In the genomic region with DNA sequence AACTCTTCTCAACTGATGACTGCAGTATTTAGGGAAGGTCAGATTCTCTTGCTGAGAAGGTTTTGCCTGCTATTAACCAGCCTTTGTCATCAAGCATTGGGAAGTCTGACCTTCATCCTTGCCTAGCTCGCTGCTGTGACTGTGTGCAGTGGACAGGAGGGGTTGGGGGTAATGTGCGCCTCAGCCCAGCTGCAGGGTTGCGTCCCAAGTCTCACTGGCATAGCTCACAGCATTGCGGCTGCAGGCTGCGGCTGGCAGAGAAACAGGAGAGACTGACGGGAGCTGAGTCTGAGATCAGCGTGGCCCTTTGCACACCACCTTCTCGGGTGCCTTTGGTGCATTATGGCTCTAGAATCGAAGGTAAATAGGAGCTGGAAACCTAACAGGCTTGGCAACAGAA, we compare ENCODE assay signal across 26 cellular contexts. TPM values are rescaled to one million over a fixed set of nuclear protein-coding genes. Genes with fewer than 3 reads are reported as not detected.
A peak's percentile ranks its signal among the peaks of the same experiment; 100 is the strongest.
DNase-seq lines count a peak whose midpoint lies in the region; ATAC-seq, FAIRE-seq and TF ChIP-seq lines count a peak whose summit lies in the region.
"Had no signal": no experiment of that assay in that cellular context is flagged by ENCODE, and none has a peak within 500 bp of the region (broad histone marks: within the 10 kb centered on the region; RNA-seq: fewer than 3 reads in every experiment).

No MANE protein-coding gene starts in this region.

- H3K27me3 Mint-ChIP-seq in H9 (ENCODE audit: low read depth): no peaks in the 10 kb centered on the region
- H3K27me3 Mint-ChIP-seq: CD8-positive, alpha-beta memory T cell had no signal

- H3K9ac ChIP-seq in H9 (ENCODE audit: extremely low read depth, insufficient read length, low read length) (no peak overlapping the region), GM12878 (ENCODE audit: control insufficient read depth, insufficient read depth, low read length) (no peak overlapping the region)

- FAIRE-seq in GM12878 (lab: Jason Lieb, UNC): no peak
- FAIRE-seq: HepG2, K562 had no signal

- H3K4me3 ChIP-seq in GM12878 (no peak overlapping the region), lower lobe of right lung (no peak overlapping the region), sigmoid colon (no peak overlapping the region), body of pancreas (no peak overlapping the region)
- H3K4me3 ChIP-seq: K562, MG63 had no signal

- H4K20me1 ChIP-seq in H9 (ENCODE audit: control insufficient read depth, insufficient read depth, insufficient read length) (no peaks in the 10 kb centered on the region), GM12878 (ENCODE audit: control insufficient read depth, insufficient read depth) (no peaks in the 10 kb centered on the region)

- WGBS in H9 (ENCODE audit: extremely low coverage, insufficient read length, low lambda C conversion rate): no CpG with 5 or more reads among the region's 9 CpGs
- 93% methylated on average over 9 of the region's 9 CpGs for WGBS in GM12878 (ENCODE audit: insufficient coverage, insufficient replicate concordance, low lambda C conversion rate, missing lambda C conversion rate)
- WGBS in sigmoid colon, 2 donors: 95 to 96% methylated on average over 9 of the region's 9 CpGs
- WGBS in body of pancreas, 2 donors: 89 to 95% methylated on average over 7 to 9 of the region's 9 CpGs

- no peaks in the 10 kb centered on the region for H3K79me1 ChIP-seq in H9 (ENCODE audit: insufficient read depth, low read depth, low read length, poor library complexity, severe bottlenecking)

- ATAC-seq in GM12878 (no peak), lower lobe of right lung (no peak), body of pancreas (no peak), HG03432 (IDR thresholded peaks at IDR 0.05; ENCODE audit: unreplicated experiment) (no peak)
- ATAC-seq: HepG2, K562, Panc1, SK-N-SH treated with all-trans-retinoic acid at 6 μM for 48 hours had no signal

- H3K27ac Mint-ChIP-seq in H9: peak overlapping the region in 1 of 3 experiments; percentile 80; a peak in 1 of 7 replicates

- in situ Hi-C loops in GM12878 (cut with MboI): no loop called here

- POLR2A ChIA-PET in GM12878 (lab: Charles Lee): no interaction called here

- H3K27ac ChIP-seq in H9 (ENCODE audit: insufficient read length, low read depth, low read length) (no peak overlapping the region), GM12878 (ENCODE audit: control insufficient read depth, insufficient read depth) (no peak overlapping the region), lower lobe of right lung (no peak overlapping the region), sigmoid colon (peak overlapping the region in 3 of 4 donors; percentile 88 to 90 (median 90)), body of pancreas (no peak overlapping the region)
- H3K27ac ChIP-seq: HL-60 had no signal

- no peak overlapping the region for H3K18ac ChIP-seq in H9 (ENCODE audit: insufficient read length, low read depth, low read length)

- no peak overlapping the region for H3K23ac ChIP-seq in H9 (ENCODE audit: insufficient read length, low read depth, low read length)

- CTCF ChIA-PET in GM12878 (lab: Yijun Ruan, JAX): interaction anchor here (1.1 to 1.8 kb wide), 3 partner anchors 9 to 120 kb away, joined by 3 to 14 read pairs (median 4); no protein-coding TSS in a partner anchor

- no peak overlapping the region for H3K56ac ChIP-seq in H9 (ENCODE audit: insufficient read length, low read depth, low read length)

- TF ChIP-seq POLR2A in GM12878 (IDR thresholded peaks at IDR 0.05; ENCODE audit: low read depth, low read length) (0 out of 2 replicates have a peak, but pooled peaks have one; percentile 31), sigmoid colon (IDR thresholded peaks at IDR 0.05) (no peak), body of pancreas (IDR thresholded peaks at IDR 0.05) (no peak)

- H2BK12ac ChIP-seq in H9 (ENCODE audit: insufficient read length, low read depth, low read length): no peak overlapping the region

- H3K4me3 Mint-ChIP-seq in H9: no peak overlapping the region
- H3K4me3 Mint-ChIP-seq: CD8-positive, alpha-beta memory T cell; HFFc6 had no signal

- H2AK5ac ChIP-seq in H9 (ENCODE audit: insufficient read length, low read length): no peak overlapping the region

- H3K14ac ChIP-seq in H9 (ENCODE audit: insufficient read depth, low read length): no peak overlapping the region

- H4K5ac ChIP-seq in H9 (ENCODE audit: insufficient read length, low read depth, low read length): no peak overlapping the region

- no peak overlapping the region for H4K8ac ChIP-seq in H9 (replicated peaks; ENCODE audit: insufficient read length, low read depth, low read length)

- H3K79me2 ChIP-seq in H9 (ENCODE audit: insufficient read depth, low read length) (no peaks in the 10 kb centered on the region), GM12878 (ENCODE audit: control insufficient read depth, insufficient read depth, low read length) (no peaks in the 10 kb centered on the region)

- H3K23me2 ChIP-seq in H9 (ENCODE audit: insufficient read length, low read depth, low read length, poor library complexity, severe bottlenecking): no peaks in the 10 kb centered on the region

- TF ChIP-seq CTCF in H9 (conservative IDR thresholded peaks at IDR 0.05): no peak
- TF ChIP-seq CTCF in GM12878 (IDR thresholded peaks at IDR 0.05 in 2 of 3, conservative IDR thresholded peaks at IDR 0.05 in 1 of 3; ENCODE audit: control insufficient read depth in 2 of 3, extremely low read depth in 1 of 3, insufficient read depth in 1 of 3, low read depth in 3 of 3, low read length in 3 of 3): no peak
- no peak for TF ChIP-seq CTCF in lower lobe of right lung (IDR thresholded peaks at IDR 0.05)
- no peak for TF ChIP-seq CTCF in sigmoid colon (IDR thresholded peaks at IDR 0.05)
- no peak for TF ChIP-seq CTCF in body of pancreas (IDR thresholded peaks at IDR 0.05)
- no peak for TF ChIP-seq CTCF in GM10266 (IDR thresholded peaks at IDR 0.05; ENCODE audit: control insufficient read depth, insufficient read depth, low read depth, missing control alignments)

- H3K9me3 Mint-ChIP-seq in H9: no peaks in the 10 kb centered on the region
- H3K9me3 Mint-ChIP-seq: CD8-positive, alpha-beta memory T cell; HFFc6 had no signal

- no peak for TF ChIP-seq RAD21 in GM12878 (IDR thresholded peaks at IDR 0.05; ENCODE audit: insufficient read depth, low read depth, low read length)

- no peak overlapping the region; the same call in 1 of the 2 replicates for H2BK15ac ChIP-seq in H9 (ENCODE audit: low read depth, low read length)

- H3K4me1 Mint-ChIP-seq in H9: peaks cover 35 to 37% of the 10 kb centered on the region in 2 experiments

- peak overlapping the region; percentile 49 for H2BK5ac ChIP-seq in H9 (ENCODE audit: insufficient read length, low read length)

- no peaks in the 10 kb centered on the region for H3K27me3 ChIP-seq in H9 (ENCODE audit: insufficient read depth, low read length)
- no peaks in the 10 kb centered on the region for H3K27me3 ChIP-seq in GM12878 (replicated peaks in 1 of 2; ENCODE audit: control insufficient read depth in 2 of 2, insufficient read depth in 2 of 2, low read length in 1 of 2)
- H3K27me3 ChIP-seq in lower lobe of right lung (ENCODE audit: low read depth): no peaks in the 10 kb centered on the region
- no peaks in the 10 kb centered on the region for H3K27me3 ChIP-seq in sigmoid colon
- H3K27me3 ChIP-seq in body of pancreas: no peaks in the 10 kb centered on the region
- H3K27me3 ChIP-seq: MG63 had no signal

- H4K91ac ChIP-seq in H9 (ENCODE audit: insufficient read length, low read depth, low read length): no peak overlapping the region

- no peak overlapping the region for H2BK20ac ChIP-seq in H9 (ENCODE audit: low read depth, low read length, poor library complexity, severe bottlenecking)

- DNase-seq in H9: no peak
- DNase-seq in GM12878 (ENCODE audit: low read depth, low spot score): no peak
- DNase-seq in lower lobe of right lung: peak; percentile 6
- DNase-seq in sigmoid colon: no peak
- no peak for DNase-seq in body of pancreas
- DNase-seq in stimulated activated CD4-positive, alpha-beta T cell treated with anti-CD3 and anti-CD28 coated beads, Interleukin-4, amount 100 ng/mL, for 24 hours: no peak
- DNase-seq in GM10266 (ENCODE audit: extremely low spot score): no peak
- DNase-seq: AML-193; CD8-positive, alpha-beta memory T cell; DMS53; GDM1; H7; HFFc6; MG63; NCI-H1417 treated with DMSO at 0.1 percent for 48 hours; NCI-H187; NCI-H345; NCI-H524; NCI-H774; NK-92 treated with Interleukin-12 subunit alpha and Interleukin-12 subunit beta, amount 100 ng/mL, for 24 hours had no signal

- intact Hi-C loops in GM12878 (cut with micrococcal nuclease; ENCODE audit: unreplicated experiment): no loop called here
- intact Hi-C loops in lower lobe of right lung (cut with DNase I): no loop called here
- intact Hi-C loops in sigmoid colon (cut with DNase I): loop anchor here (10.0 kb wide), 1 partner anchor 328 kb away; the partner anchor contains the start of gene ASS1
- intact Hi-C loops in body of pancreas (cut with DNase I): no loop called here

- H3K4me1 ChIP-seq in H9 (ENCODE audit: insufficient read depth, low read length) (peaks cover 10% of the 10 kb centered on the region; the same call in 1 of the 2 replicates), GM12878 (ENCODE audit: control insufficient read depth, insufficient read depth, low read length) (no peaks in the 10 kb centered on the region), lower lobe of right lung (no peaks in the 10 kb centered on the region), sigmoid colon (peaks cover 0 to 90% (median 66%) of the 10 kb centered on the region in 4 donors), body of pancreas (no peaks in the 10 kb centered on the region)

- no TSS peak for BruUV-seq in GM12878 (replicated peaks; lab: Mats Ljungman, UMichigan)

- no peak overlapping the region for H3T11ph ChIP-seq in H9 (ENCODE audit: low read length)

- no peak overlapping the region for H2AFZ ChIP-seq in H9 (ENCODE audit: low read length)
- H2AFZ ChIP-seq in GM12878 (ENCODE audit: control insufficient read depth, low read depth, low read length): no peak overlapping the region

- peaks cover 0 to 28% (median 13%) of the 10 kb centered on the region in 3 experiments; a peak in 6 of 7 replicates for H3K36me3 Mint-ChIP-seq in H9 (ENCODE audit: insufficient read depth in 1 of 3, low read depth in 3 of 3)

- TF ChIP-seq EP300 in GM12878 (IDR thresholded peaks at IDR 0.05; ENCODE audit: borderline replicate concordance in 1 of 2, control insufficient read depth in 1 of 2, low read depth in 2 of 2, low read length in 2 of 2) (no peak), sigmoid colon (IDR thresholded peaks at IDR 0.05) (no peak)

- no peak overlapping the region for H2BK120ac ChIP-seq in H9 (ENCODE audit: low read depth, low read length, poor library complexity, severe bottlenecking)

- SMC1A ChIA-PET in GM12878 (lab: Charles Lee; ENCODE audit: uncharacterized antibody, unreplicated experiment): interaction anchor here (1.2 to 2.0 kb wide), 2 partner anchors 11 to 30 kb away, joined by 3 to 10 read pairs; no protein-coding TSS in a partner anchor

- RAD21 ChIA-PET in GM12878 (lab: Charles Lee; ENCODE audit: unreplicated experiment): interaction anchor here (0.8 to 1.2 kb wide), 2 partner anchors 9 to 13 kb away, joined by 3 to 4 read pairs; no protein-coding TSS in a partner anchor

- H3K36me3 ChIP-seq in GM12878 (ENCODE audit: control insufficient read depth in 2 of 2, insufficient read depth in 2 of 2, low read length in 1 of 2) (peaks cover 1 to 11% of the 10 kb centered on the region in 2 experiments), lower lobe of right lung (peaks cover 77% of the 10 kb centered on the region), sigmoid colon (no peaks in the 10 kb centered on the region), body of pancreas (replicated peaks in 1 of 2; ENCODE audit: insufficient read depth in 1 of 2, low read depth in 2 of 2) (peaks cover 0 to 2% of the 10 kb centered on the region in 2 donors)

- H3K4ac ChIP-seq in H9 (ENCODE audit: low read depth, low read length): no peak overlapping the region

- H3K9me3 ChIP-seq in H9 (ENCODE audit: control insufficient read depth, low read depth, low read length): no peaks in the 10 kb centered on the region
- H3K9me3 ChIP-seq in GM12878 (replicated peaks; ENCODE audit: control insufficient read depth, insufficient read depth, low read length): no peaks in the 10 kb centered on the region
- H3K9me3 ChIP-seq in lower lobe of right lung: no peaks in the 10 kb centered on the region
- no peaks in the 10 kb centered on the region for H3K9me3 ChIP-seq in sigmoid colon
- no peaks in the 10 kb centered on the region for H3K9me3 ChIP-seq in body of pancreas
- H3K9me3 ChIP-seq: MG63 had no signal

- H3K4me2 ChIP-seq in H9 (ENCODE audit: insufficient read depth, insufficient read length, low read length) (no peak overlapping the region), GM12878 (ENCODE audit: control insufficient read depth, insufficient read depth) (no peak overlapping the region)

RNA-seq across cellular contexts. Expression of gene NCS1, which starts 55.9 kb away (rescaled TPM):
- 35.0 and 38.1 TPM in 2 replicates for total RNA-seq in H9 (2021)
- total RNA-seq in GM12878 (2013; cell fraction: nucleolus; rRNA removed): not detected in 2 replicates
- total RNA-seq in GM12878 (2014; rRNA removed): under 0.01 TPM in 1 of 2 replicates, not detected in the other
- 0.04 and 0.05 TPM in 2 replicates for total RNA-seq in GM12878 (2014; rRNA removed; fragmentation: Illumina TruSeq; extraction: Trizol)
- 0.05 and 0.08 TPM in 2 replicates for total RNA-seq in GM12878 (2021)
- not detected for polyA plus RNA-seq in GM12878 (2011; ENCODE audit: low read depth)
- polyA plus RNA-seq in GM12878 (2011; rRNA removed): 0.12 TPM in 1 of 2 replicates, not detected in the other
- polyA plus RNA-seq in GM12878 (2011; cell fraction: cytosol; rRNA removed): 0.06 and 0.07 TPM in 2 replicates
- not detected in 2 replicates for polyA plus RNA-seq in GM12878 (2011; cell fraction: nucleus; rRNA removed)
- polyA plus RNA-seq in GM12878 (2012): 0.08 and 0.13 TPM in 2 replicates
- 0.06 and 0.07 TPM in 2 replicates for polyA plus RNA-seq in GM12878 (2014; fragmentation: Illumina TruSeq; extraction: Trizol)
- polyA plus RNA-seq in GM12878 (2014; fragmentation: Nextera tagmentation; extraction: Ambion mirVana): not detected
- polyA plus RNA-seq in GM12878 (2014; rRNA removed): 0.05 and 0.22 TPM in 2 replicates
- polyA plus RNA-seq in GM12878 (2016; fragmentation: Nextera tagmentation; extraction: Ambion mirVana): under 1 TPM in 1 of 2 experiments, not detected in 1; 0.05 TPM
- not detected in 2 replicates for polyA minus RNA-seq in GM12878 (2011; rRNA and poly(A)+ RNA removed)
- polyA minus RNA-seq in GM12878 (2011; cell fraction: cytosol; rRNA and poly(A)+ RNA removed): 1.6 and 2.2 TPM in 2 replicates
- 0.12 and 0.29 TPM in 2 replicates for polyA minus RNA-seq in GM12878 (2011; cell fraction: nucleus; rRNA and poly(A)+ RNA removed)
- 7.0 TPM for total RNA-seq in lower lobe of right lung
- total RNA-seq in sigmoid colon: 100 to 1,000 TPM in 1 of 4 donors, 10 to 100 TPM in 3; 78.5 to 133 (median 96.9) TPM
- 1 to 10 TPM in 2 of 3 donors, under 1 TPM in 1; 0.69 to 8.9 (median 4.2) TPM for polyA plus RNA-seq in sigmoid colon
- total RNA-seq in body of pancreas: 1 to 10 TPM; 3.9 to 4.3 TPM

Comparison
In these comparisons a context has a peak if more than half of its experiments do, and no peak if none do; other contexts are left out.
1. H3K27ac ChIP-seq: peak in sigmoid colon (3 of 4); none in H9 (single experiment), GM12878 (single experiment), lower lobe of right lung (single experiment) and body of pancreas (0 of 4).